Comparison of ENCODE assay signal across 10 cellular contexts in genomic region chr19:7497292-7497691, GRCh38. TPM values are rescaled to one million over a fixed set of nuclear protein-coding genes. Genes with fewer than 3 reads are reported as not detected.
DNase-seq lines count a peak whose midpoint lies in the region; ATAC-seq and TF ChIP-seq lines count a peak whose summit lies in the region.
"Had no signal": no experiment of that assay in that cellular context is flagged by ENCODE, and none has a peak within 500 bp of the region (broad histone marks: within the 10 kb centered on the region; RNA-seq: fewer than 3 reads in every experiment).

No MANE protein-coding gene starts in this region.

- H3K9me3 ChIP-seq in DND-41 (ENCODE audit: insufficient read depth, low read length, severe bottlenecking) = no peaks in the 10 kb centered on the region
- H3K9me3 ChIP-seq in Karpas-422 (ENCODE audit: low read length) = no peaks in the 10 kb centered on the region
- no peaks in the 10 kb centered on the region for H3K9me3 ChIP-seq in ascending aorta

- H3K4me1 ChIP-seq in DND-41 (ENCODE audit: insufficient read depth, low read length) (no peaks in the 10 kb centered on the region), Karpas-422 (ENCODE audit: low read length) (no peaks in the 10 kb centered on the region), ascending aorta (peaks cover 3 to 6% of the 10 kb centered on the region in 2 donors), mesendoderm (ENCODE audit: control insufficient read depth, low read depth, low read length) (no peaks in the 10 kb centered on the region)

- H3K4ac ChIP-seq in mesendoderm (ENCODE audit: low read depth, low read length) = no peak overlapping the region

- whole genome bisulfite sequencing in mesendoderm (ENCODE audit: extremely low coverage, insufficient coverage, low lambda C conversion rate) = no CpG with 5 or more reads among the region's 7 CpGs

- H3K4me3 ChIP-seq in DND-41 (ENCODE audit: low read depth in 1 of 2, low read length in 2 of 2) (no peak overlapping the region), Karpas-422 (ENCODE audit: low read length) (no peak overlapping the region), ascending aorta (no peak overlapping the region), mesendoderm (ENCODE audit: low read length) (no peak overlapping the region)
- H3K4me3 ChIP-seq: lung had no signal

- H3K27ac ChIP-seq in DND-41 (ENCODE audit: low read length) (no peak overlapping the region), Karpas-422 (ENCODE audit: low read length) (no peak overlapping the region), ascending aorta (no peak overlapping the region), mesendoderm (ENCODE audit: low read depth, low read length) (no peak overlapping the region)

- H2AFZ ChIP-seq in DND-41 (ENCODE audit: low read depth, low read length) = no peak overlapping the region
- no peak overlapping the region for H2AFZ ChIP-seq in Karpas-422 (ENCODE audit: low read length)

- no peak overlapping the region for H3K56ac ChIP-seq in mesendoderm (ENCODE audit: low read length)

- H2BK5ac ChIP-seq in mesendoderm (ENCODE audit: low read length) = no peak overlapping the region

- H3K4me2 ChIP-seq in DND-41 (ENCODE audit: insufficient read depth, low read length) = no peak overlapping the region
- H3K4me2 ChIP-seq in Karpas-422 (ENCODE audit: low read depth, low read length, poor library complexity, severe bottlenecking) = no peak overlapping the region
- H3K4me2 ChIP-seq in mesendoderm (ENCODE audit: low read length) = no peak overlapping the region

- no peak for DNase-seq in DND-41
- peak; percentile 47 for DNase-seq in Karpas-422
- no peak for DNase-seq in ascending aorta (ENCODE audit: low spot score in 2 of 2)
- DNase-seq in mesendoderm = peak; percentile 51
- DNase-seq in stimulated activated CD4-positive, alpha-beta T cell treated with anti-CD3 and anti-CD28 coated beads, Interleukin-2, amount 100 ng/mL, for 24 hours = no peak
- no peak for DNase-seq in pons (ENCODE audit: low spot score)
- DNase-seq: T-cell had no signal

- no peak overlapping the region for H2BK15ac ChIP-seq in mesendoderm (replicated peaks; ENCODE audit: low read depth)

- H3K36me3 ChIP-seq in DND-41 (ENCODE audit: insufficient read depth, low read length) (no peaks in the 10 kb centered on the region), Karpas-422 (ENCODE audit: insufficient read depth, low read length) (no peaks in the 10 kb centered on the region), ascending aorta (no peaks in the 10 kb centered on the region), mesendoderm (ENCODE audit: control insufficient read depth, insufficient read depth, low read length) (no peaks in the 10 kb centered on the region)

- no peaks in the 10 kb centered on the region for H3K79me1 ChIP-seq in mesendoderm (ENCODE audit: low read length)

- ATAC-seq in DND-41 (ENCODE audit: insufficient read depth, low read depth) = 0 out of 3 replicates have a peak, but pooled peaks have one; percentile 55
- no peak for ATAC-seq in HG02588 (IDR thresholded peaks at IDR 0.05; ENCODE audit: unreplicated experiment)
- no peak for ATAC-seq in GM19463 (IDR thresholded peaks at IDR 0.05; ENCODE audit: unreplicated experiment)

- no peak overlapping the region for H4K8ac ChIP-seq in mesendoderm (ENCODE audit: low read depth, low read length)

- no peaks in the 10 kb centered on the region for H3K9me2 ChIP-seq in Karpas-422 (replicated peaks; ENCODE audit: insufficient read depth, low read length)

- no peak overlapping the region for H3K18ac ChIP-seq in mesendoderm (ENCODE audit: low read length)

- H3K9ac ChIP-seq in DND-41 (ENCODE audit: low read depth, low read length) = no peak overlapping the region
- no peak overlapping the region for H3K9ac ChIP-seq in Karpas-422 (ENCODE audit: low read length)
- no peak overlapping the region for H3K9ac ChIP-seq in mesendoderm (ENCODE audit: low read length)

- H4K20me1 ChIP-seq in DND-41 (ENCODE audit: insufficient read depth, low read length) (no peaks in the 10 kb centered on the region), Karpas-422 (ENCODE audit: insufficient read depth, low read depth, low read length) (no peaks in the 10 kb centered on the region)

- H3K27me3 ChIP-seq in DND-41 (ENCODE audit: insufficient read depth, low read length, poor library complexity) (peaks cover 5% of the 10 kb centered on the region), Karpas-422 (ENCODE audit: low read length) (no peaks in the 10 kb centered on the region), ascending aorta (no peaks in the 10 kb centered on the region), mesendoderm (ENCODE audit: insufficient read depth, low read length, poor library complexity) (peaks cover 2% of the 10 kb centered on the region)

- H3K23ac ChIP-seq in mesendoderm (ENCODE audit: low read length) = no peak overlapping the region

- intact Hi-C loops in ascending aorta (cut with DNase I) = no loop called here

- H2BK120ac ChIP-seq in mesendoderm (ENCODE audit: low read depth, low read length) = no peak overlapping the region

- TF ChIP-seq CTCF in DND-41 (IDR thresholded peaks at IDR 0.05; ENCODE audit: borderline replicate concordance, extremely low read depth, low read length, poor library complexity, severe bottlenecking) (peak; percentile 48), ascending aorta (IDR thresholded peaks at IDR 0.05) (peak in 2 of 3 experiments; percentile 10 to 25)

- H3K79me2 ChIP-seq in DND-41 (ENCODE audit: insufficient read depth, low read length) = no peaks in the 10 kb centered on the region
- H3K79me2 ChIP-seq in Karpas-422 (ENCODE audit: low read length) = no peaks in the 10 kb centered on the region
- H3K79me2 ChIP-seq in mesendoderm (ENCODE audit: control insufficient read depth, insufficient read depth, low read length) = no peaks in the 10 kb centered on the region

- no peak overlapping the region for H2AK5ac ChIP-seq in mesendoderm (ENCODE audit: low read length)

- H4K5ac ChIP-seq in mesendoderm (ENCODE audit: low read length) = no peak overlapping the region

RNA-seq across cellular contexts. Expression of gene PEX11G, which starts 8.5 kb away (rescaled TPM):
- 1.0 and 1.8 TPM in 2 replicates for total RNA-seq in Karpas-422 (2014; rRNA removed; shearing (Covaris generic); ENCODE audit: low replicate concordance)
- total RNA-seq in ascending aorta = not detected
- 0.74 TPM for polyA plus RNA-seq in mesendoderm (2013, experiment 1 of 2)
- polyA plus RNA-seq in mesendoderm (2013, experiment 2 of 2) = 0.67 TPM

RNA-seq across cellular contexts. Expression of gene ZNF358, which starts 18.6 kb away (rescaled TPM):
- total RNA-seq in Karpas-422 (2014; rRNA removed; shearing (Covaris generic); ENCODE audit: low replicate concordance) = not detected in 2 replicates
- total RNA-seq in ascending aorta = 163 TPM
- 59.7 TPM for polyA plus RNA-seq in mesendoderm (2013, experiment 1 of 2)
- 59.5 TPM for polyA plus RNA-seq in mesendoderm (2013, experiment 2 of 2)

RNA-seq across cellular contexts. Expression of gene MCOLN1, which starts 25.1 kb away (rescaled TPM):
- total RNA-seq in Karpas-422 (2014; rRNA removed; shearing (Covaris generic); ENCODE audit: low replicate concordance) = 1.9 and 3.9 TPM in 2 replicates
- total RNA-seq in ascending aorta = 11.9 TPM
- polyA plus RNA-seq in mesendoderm (2013, experiment 1 of 2) = 13.6 TPM
- 14.1 TPM for polyA plus RNA-seq in mesendoderm (2013, experiment 2 of 2)

RNA-seq across cellular contexts. Expression of gene PNPLA6, which starts 38.2 kb away (rescaled TPM):
- total RNA-seq in Karpas-422 (2014; rRNA removed; shearing (Covaris generic); ENCODE audit: low replicate concordance) = 65.8 and 121 TPM in 2 replicates
- total RNA-seq in ascending aorta = 190 TPM
- 23.5 TPM for polyA plus RNA-seq in mesendoderm (2013, experiment 1 of 2)
- 22.0 TPM for polyA plus RNA-seq in mesendoderm (2013, experiment 2 of 2)

Comparison
In these comparisons a context has a peak if more than half of its experiments do, and no peak if none do; other contexts are left out.
1. DNase-seq: peak in Karpas-422 (single experiment) and mesendoderm (single experiment); none in DND-41 (single experiment), ascending aorta (0 of 2), stimulated activated CD4-positive, alpha-beta T cell treated with anti-CD3 and anti-CD28 coated beads, Interleukin-2, amount 100 ng/mL, for 24 hours (0 of 2) and pons (single experiment).
2. RNA of gene ZNF358, which starts 18.6 kb away (total RNA-seq): 163 TPM in ascending aorta (single experiment); not detected in Karpas-422; every median in the first group is over 100 times any median in the second.